ENCODE assay signal across 28 cellular contexts in the genomic region with DNA sequence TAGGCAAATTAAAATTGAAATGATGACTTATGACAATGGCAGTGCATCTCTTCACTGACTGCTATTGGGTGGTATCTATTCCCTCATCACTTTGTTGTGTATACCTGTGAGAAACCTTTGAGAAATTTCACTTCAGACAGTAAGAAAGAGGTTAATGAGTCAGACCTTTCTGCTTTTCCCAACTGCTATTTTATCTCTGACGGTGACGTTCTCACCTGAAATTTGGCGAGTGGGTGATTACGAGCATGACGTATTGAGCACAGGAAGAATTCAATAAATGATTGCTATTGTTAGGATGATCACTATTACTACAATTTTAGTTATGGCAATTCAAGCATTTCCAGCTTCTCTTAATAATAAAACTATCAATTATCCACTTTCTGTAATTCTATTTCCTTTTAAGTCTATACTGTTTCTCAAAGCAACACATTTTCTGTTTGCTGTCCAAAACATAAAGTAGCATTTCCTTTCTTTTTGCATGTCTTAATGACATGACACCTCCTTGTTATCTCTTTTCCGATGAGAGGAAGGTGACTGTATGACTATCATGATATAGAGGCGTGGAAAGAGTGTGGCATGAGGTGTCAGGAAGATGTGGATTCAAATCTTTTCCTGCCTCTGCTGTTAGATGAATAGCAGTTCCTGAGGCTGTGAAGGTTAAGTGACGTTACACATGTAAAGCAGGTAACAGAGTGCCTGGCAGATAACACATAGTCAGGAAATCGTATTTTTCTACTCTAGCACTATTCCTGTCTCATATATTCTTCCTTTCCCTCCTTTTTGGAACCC.
"Had no signal": no experiment of that assay in that cellular context is flagged by ENCODE, and none has a peak within 500 bp of the region (broad histone marks: within the 10 kb centered on the region; RNA-seq: fewer than 3 reads in every experiment).

No MANE protein-coding gene starts in this region.

- FAIRE-seq: pancreas, urothelium cell line had no signal

- H3K4me3 ChIP-seq: pancreas, prostate gland, skin epidermis, smooth muscle cell, spleen, suprapubic skin, testis, tibial artery, transverse colon, upper lobe of left lung, vagina had no signal

- ATAC-seq: naive thymus-derived CD8-positive, alpha-beta T cell; natural killer cell treated with Interleukin-12 subunit alpha and Interleukin-12 subunit beta and Interleukin-15 and Interleukin-18, amount 100 ng/mL, for 72 hours; pancreas; right cardiac atrium; sciatic nerve; stimulated activated memory B cell treated with anti-CD40 and anti-IgM and Interleukin-4, amounts not matched to agents 10 μg/mL and 1 μg/mL and 100 μg/mL, for 72 hours; stimulated activated naive CD8-positive, alpha-beta T cell treated with anti-CD3 and anti-CD28 coated beads, Interleukin-15, amount 100 ng/mL, for 72 hours; stimulated activated naive CD8-positive, alpha-beta T cell treated with anti-CD3 and anti-CD28 coated beads, Interleukin-15, Interleukin-2, amounts not matched to agents 100 U/mL and 50 U/mL, for 24 hours had no signal

- H3K4me2 ChIP-seq: smooth muscle cell had no signal

- H3K27me3 ChIP-seq: neutrophil, pancreas, spleen, suprapubic skin, testis, tibial artery, transverse colon, upper lobe of left lung, vagina had no signal

- H3K9me3 ChIP-seq: neutrophil, pancreas, prostate gland, spleen, suprapubic skin, testis, tibial artery, transverse colon, upper lobe of left lung, vagina had no signal

- DNase-seq: naive thymus-derived CD8-positive, alpha-beta T cell; nephron progenitor cell; pancreas; right cardiac atrium; spleen; stimulated activated CD4-positive, alpha-beta T cell treated with anti-CD3 and anti-CD28 coated beads, Interleukin-12 subunit alpha, Interleukin-12 subunit beta, amount 100 ng/mL, for 4 hours; stimulated activated CD4-positive, alpha-beta T cell treated with anti-CD3 and anti-CD28 coated beads, Interleukin-1b, Interleukin-23, amount 100 ng/mL, for 48 hours; stimulated activated CD4-positive, alpha-beta T cell treated with anti-CD3 and anti-CD28 coated beads, Interleukin-4, amount 100 ng/mL, for 1 hour; stimulated activated CD4-positive, alpha-beta T cell treated with anti-CD3 and anti-CD28 coated beads, Interleukin-4, amount 100 ng/mL, for 4 hours; stimulated activated CD8-positive, alpha-beta memory T cell treated with anti-CD3 and anti-CD28 coated beads, Interleukin-4, amount 100 ng/mL, for 48 hours; stimulated activated naive CD4-positive, alpha-beta T cell; stimulated activated naive CD8-positive, alpha-beta T cell treated with anti-CD3 and anti-CD28 coated beads, Interleukin-15, amount 100 ng/mL, for 72 hours; stimulated activated naive CD8-positive, alpha-beta T cell treated with anti-CD3 and anti-CD28 coated beads, Interleukin-15, Interleukin-2, amounts not matched to agents 100 U/mL and 50 U/mL, for 24 hours; substantia nigra; testis; tibial artery; transverse colon; upper lobe of left lung had no signal

- H3K36me3 ChIP-seq: neutrophil, pancreas, prostate gland, spleen, suprapubic skin, tibial artery, transverse colon, upper lobe of left lung, vagina had no signal

- H3K4me1 ChIP-seq: pancreas, prostate gland, spleen, suprapubic skin, testis, tibial artery, transverse colon, upper lobe of left lung, vagina had no signal

- H3K27ac ChIP-seq: neutrophil, pancreas, prostate gland, skin epidermis, spleen, suprapubic skin, testis, tibial artery, transverse colon, upper lobe of left lung, vagina had no signal
